In genomic region chr10:89853796-89854195, GRCh38 we compare ENCODE assay signal across 18 cellular contexts.
A peak's percentile ranks its signal among the peaks of the same experiment; 100 is the strongest.
DNase-seq lines count a peak whose midpoint lies in the region; ATAC-seq and TF ChIP-seq lines count a peak whose summit lies in the region.
"Had no signal": no experiment of that assay in that cellular context is flagged by ENCODE, and none has a peak within 500 bp of the region (broad histone marks: within the 10 kb centered on the region; RNA-seq: fewer than 3 reads in every experiment).

No MANE protein-coding gene starts in this region.

- H3K36me3 ChIP-seq in brain microvascular endothelial cell (replicated peaks) = no peaks in the 10 kb centered on the region
- no peaks in the 10 kb centered on the region for H3K36me3 ChIP-seq in CD4-positive, alpha-beta memory T cell (ENCODE audit: insufficient read depth, low read length)
- H3K36me3 ChIP-seq: lower lobe of right lung, Peyer's patch had no signal

- no peaks in the 10 kb centered on the region for H3K36me3 Mint-ChIP-seq in CD4-positive, alpha-beta memory T cell
- no peaks in the 10 kb centered on the region for H3K36me3 Mint-ChIP-seq in CD4-positive, alpha-beta T cell (ENCODE audit: low read depth)
- H3K36me3 Mint-ChIP-seq: activated naive CD4-positive, alpha-beta T cell treated with anti-CD3 and anti-CD28 coated beads, Interleukin-2, amount 50 U/mL, for 24 hours had no signal

- no peak overlapping the region for H3K4me3 Mint-ChIP-seq in CD4-positive, alpha-beta memory T cell
- H3K4me3 Mint-ChIP-seq in CD4-positive, alpha-beta T cell = no peak overlapping the region
- H3K4me3 Mint-ChIP-seq: activated naive CD4-positive, alpha-beta T cell treated with anti-CD3 and anti-CD28 coated beads, Interleukin-2, amount 50 U/mL, for 24 hours; stimulated activated naive CD8-positive, alpha-beta T cell treated with anti-CD3 and anti-CD28 coated beads, Interleukin-15, Interleukin-2, amounts not matched to agents 100 ng/mL and 50 ng/mL, for 24 hours had no signal

- no peaks in the 10 kb centered on the region for H3K9me3 ChIP-seq in CD4-positive, alpha-beta memory T cell (ENCODE audit: control insufficient read depth in 1 of 2, low read length in 2 of 2)
- H3K9me3 ChIP-seq in CD4-positive, alpha-beta T cell (ENCODE audit: control insufficient read depth, low read length) = no peaks in the 10 kb centered on the region
- H3K9me3 ChIP-seq: lower lobe of right lung, Peyer's patch had no signal

- H3K4me3 ChIP-seq in AG10803 (ENCODE audit: low read length) = no peak overlapping the region
- H3K4me3 ChIP-seq in brain microvascular endothelial cell (ENCODE audit: low read depth, low read length) = no peak overlapping the region
- no peak overlapping the region for H3K4me3 ChIP-seq in CD4-positive, alpha-beta memory T cell (ENCODE audit: low read length in 2 of 2)
- H3K4me3 ChIP-seq: lower lobe of right lung, Peyer's patch had no signal

- no peak overlapping the region for H3K27ac Mint-ChIP-seq in CD4-positive, alpha-beta memory T cell
- H3K27ac Mint-ChIP-seq in CD4-positive, alpha-beta T cell = no peak overlapping the region
- H3K27ac Mint-ChIP-seq: activated naive CD4-positive, alpha-beta T cell treated with anti-CD3 and anti-CD28 coated beads, Interleukin-2, amount 50 U/mL, for 24 hours; stimulated activated naive CD8-positive, alpha-beta T cell treated with anti-CD3 and anti-CD28 coated beads, Interleukin-15, Interleukin-2, amounts not matched to agents 100 ng/mL and 50 ng/mL, for 24 hours had no signal

- H3K27ac ChIP-seq in brain microvascular endothelial cell = no peak overlapping the region
- H3K27ac ChIP-seq in CD4-positive, alpha-beta memory T cell (ENCODE audit: low read depth, low read length) = no peak overlapping the region
- H3K27ac ChIP-seq in CD4-positive, alpha-beta T cell (ENCODE audit: low read depth, low read length) = no peak overlapping the region
- H3K27ac ChIP-seq: lower lobe of right lung, Peyer's patch had no signal

- DNase-seq in AG10803 (ENCODE audit: low read depth) (no peak), LHCN-M2 (ENCODE audit: low read depth) (peak; percentile 29), brain microvascular endothelial cell (no peak), islet precursor cell (peak; percentile 70), mucosa of gallbladder (ENCODE audit: low spot score) (no peak), NK-92 (lab: John Stamatoyannopoulos, UW; ENCODE audit: unreplicated experiment) (no peak)
- DNase-seq in CD4-positive, alpha-beta memory T cell = no peak
- DNase-seq in CD4-positive, alpha-beta T cell = no peak
- DNase-seq: activated CD4-positive, alpha-beta T cell treated with anti-CD3 and anti-CD28 coated beads for 1 hour; Calu3; central memory CD4-positive, alpha-beta T cell; hippocampal formation; lower lobe of right lung; NCI-H1092 treated with DMSO at 0.1 percent for 48 hours; NCI-H345; Peyer's patch had no signal

- intact Hi-C loops in CD4-positive, alpha-beta memory T cell (cut with micrococcal nuclease) = no loop called here
- intact Hi-C loops in CD4-positive, alpha-beta T cell (cut with DNase I, micrococcal nuclease) = no loop called here

- H3K4me1 Mint-ChIP-seq in CD4-positive, alpha-beta memory T cell = no peaks in the 10 kb centered on the region
- no peaks in the 10 kb centered on the region for H3K4me1 Mint-ChIP-seq in CD4-positive, alpha-beta T cell (ENCODE audit: low read depth)
- H3K4me1 Mint-ChIP-seq: activated naive CD4-positive, alpha-beta T cell treated with anti-CD3 and anti-CD28 coated beads, Interleukin-2, amount 50 U/mL, for 24 hours had no signal

- POLR2A ChIA-PET in CD4-positive, alpha-beta memory T cell (lab: Charles Lee; ENCODE audit: partially characterized antibody) = no interaction called here
- POLR2A ChIA-PET in CD4-positive, alpha-beta T cell (lab: Charles Lee) = no interaction called here

- H3K4me1 ChIP-seq in CD4-positive, alpha-beta memory T cell (ENCODE audit: insufficient read depth, low read length) = no peaks in the 10 kb centered on the region
- H3K4me1 ChIP-seq: lower lobe of right lung, Peyer's patch had no signal

- no peaks in the 10 kb centered on the region for H3K9me3 Mint-ChIP-seq in CD4-positive, alpha-beta memory T cell
- no peaks in the 10 kb centered on the region for H3K9me3 Mint-ChIP-seq in CD4-positive, alpha-beta T cell
- H3K9me3 Mint-ChIP-seq: activated naive CD4-positive, alpha-beta T cell treated with anti-CD3 and anti-CD28 coated beads, Interleukin-2, amount 50 U/mL, for 24 hours; stimulated activated naive CD8-positive, alpha-beta T cell treated with anti-CD3 and anti-CD28 coated beads, Interleukin-15, Interleukin-2, amounts not matched to agents 100 ng/mL and 50 ng/mL, for 24 hours had no signal

- H3K27me3 Mint-ChIP-seq in CD4-positive, alpha-beta memory T cell = peaks cover 5 to 8% of the 10 kb centered on the region in 2 donors
- H3K27me3 Mint-ChIP-seq in CD4-positive, alpha-beta T cell = no peaks in the 10 kb centered on the region
- H3K27me3 Mint-ChIP-seq: activated naive CD4-positive, alpha-beta T cell treated with anti-CD3 and anti-CD28 coated beads, Interleukin-2, amount 50 U/mL, for 24 hours had no signal

- 0 out of 2 replicates have a peak, but pooled peaks have one; percentile 3 for TF ChIP-seq CTCF in AG10803 (conservative IDR thresholded peaks at IDR 0.05; ENCODE audit: low read length)
- peak; percentile 56 for TF ChIP-seq CTCF in brain microvascular endothelial cell (IDR thresholded peaks at IDR 0.05; ENCODE audit: low read depth, low read length, missing control alignments)
- TF ChIP-seq CTCF in CD4-positive, alpha-beta T cell (IDR thresholded peaks at IDR 0.05) = no peak

- CTCF ChIA-PET in CD4-positive, alpha-beta memory T cell (lab: Charles Lee; ENCODE audit: partially characterized antibody) = no interaction called here
- CTCF ChIA-PET in CD4-positive, alpha-beta T cell (lab: Charles Lee) = no interaction called here

- in situ Hi-C loops in brain microvascular endothelial cell (cut with HindIII; ENCODE audit: low pct_ligation_motif_present, low sequenced_read_pairs) = no loop called here

- H3K27me3 ChIP-seq in brain microvascular endothelial cell (replicated peaks) = no peaks in the 10 kb centered on the region
- no peaks in the 10 kb centered on the region for H3K27me3 ChIP-seq in CD4-positive, alpha-beta memory T cell (ENCODE audit: insufficient read depth, low read length)
- no peaks in the 10 kb centered on the region for H3K27me3 ChIP-seq in CD4-positive, alpha-beta T cell (ENCODE audit: control insufficient read depth, insufficient read depth, low read length)
- H3K27me3 ChIP-seq: Peyer's patch had no signal

- no peak for ATAC-seq in CD4-positive, alpha-beta T cell (ENCODE audit: poor library complexity)

Comparison
In these comparisons a context has a peak if more than half of its experiments do, and no peak if none do; other contexts are left out.
1. DNase-seq: peak in LHCN-M2 (single experiment) and islet precursor cell (single experiment); none in AG10803 (single experiment), brain microvascular endothelial cell (single experiment), CD4-positive, alpha-beta memory T cell (0 of 5), mucosa of gallbladder (single experiment), NK-92 (single experiment) and CD4-positive, alpha-beta T cell (0 of 10).